1 cellular context compared by ENCODE assay signal in the genomic region with DNA sequence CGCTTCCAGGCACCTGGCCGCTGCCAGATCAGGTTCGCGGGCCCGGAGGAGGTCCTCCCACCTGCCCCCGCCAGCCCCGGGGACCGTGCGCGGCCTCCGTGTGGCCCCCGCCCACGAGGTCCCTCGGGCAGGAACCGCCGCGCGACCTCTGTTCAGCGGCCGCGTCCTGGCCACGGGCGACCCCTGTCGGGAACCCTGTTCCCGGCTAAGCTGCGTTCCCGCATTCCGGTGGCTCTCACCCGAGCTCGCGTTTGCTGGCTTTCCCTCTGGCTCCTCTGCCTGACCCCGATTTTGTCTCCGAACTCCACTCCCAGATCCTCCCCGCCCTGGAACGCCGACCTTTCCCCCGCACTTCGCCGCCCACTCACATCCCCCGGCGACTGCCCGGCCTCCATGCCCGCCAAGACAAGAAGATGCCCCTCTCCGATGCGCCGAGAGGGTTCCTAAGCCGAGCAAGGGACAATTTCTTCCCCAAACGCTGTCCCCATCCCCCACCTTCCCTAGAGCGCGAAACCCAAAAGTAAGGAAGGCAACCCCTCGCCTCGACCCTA.
TF ChIP-seq lines count a peak whose summit lies in the region.

No MANE protein-coding gene starts in this region.

TF ChIP-seq in endothelial cell of umbilical vein, 7 proteins besides CTCF, POLR2A, EP300 and RAD21 (continued from another document):
- no peak for TF ChIP-seq EZH2 (IDR thresholded peaks at IDR 0.05; ENCODE audit: borderline replicate concordance, low read depth, low read length, severe bottlenecking)
